1 cellular context compared by ENCODE assay signal in the genomic region with DNA sequence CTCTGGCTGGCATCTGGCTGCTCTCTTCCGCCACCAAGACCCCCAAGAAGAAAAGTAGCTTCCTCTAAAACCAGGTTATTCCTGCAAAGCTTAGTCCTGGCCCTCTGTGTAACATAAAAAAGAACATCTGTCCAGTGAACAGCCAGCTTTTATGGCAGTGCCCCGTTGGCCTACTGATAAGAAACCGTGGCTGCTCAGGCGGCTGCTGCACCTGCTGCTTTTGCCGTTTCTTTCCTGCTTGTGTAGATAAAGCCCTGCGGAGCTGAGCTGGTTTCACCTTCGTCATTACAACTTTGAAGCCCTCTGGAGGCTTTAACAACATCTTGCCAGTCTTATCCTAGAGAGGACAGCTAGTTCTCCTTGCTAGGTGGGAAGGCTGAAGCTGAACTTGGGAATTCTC.
A peak's percentile ranks its signal among the peaks of the same experiment; 100 is the strongest.
TF ChIP-seq lines count a peak whose summit lies in the region.

No MANE protein-coding gene starts in this region.

TF ChIP-seq in K562, 482 proteins besides CTCF, POLR2A, EP300 and RAD21 (continued from another document and continues in another):
- TF ChIP-seq, protein P1, sequence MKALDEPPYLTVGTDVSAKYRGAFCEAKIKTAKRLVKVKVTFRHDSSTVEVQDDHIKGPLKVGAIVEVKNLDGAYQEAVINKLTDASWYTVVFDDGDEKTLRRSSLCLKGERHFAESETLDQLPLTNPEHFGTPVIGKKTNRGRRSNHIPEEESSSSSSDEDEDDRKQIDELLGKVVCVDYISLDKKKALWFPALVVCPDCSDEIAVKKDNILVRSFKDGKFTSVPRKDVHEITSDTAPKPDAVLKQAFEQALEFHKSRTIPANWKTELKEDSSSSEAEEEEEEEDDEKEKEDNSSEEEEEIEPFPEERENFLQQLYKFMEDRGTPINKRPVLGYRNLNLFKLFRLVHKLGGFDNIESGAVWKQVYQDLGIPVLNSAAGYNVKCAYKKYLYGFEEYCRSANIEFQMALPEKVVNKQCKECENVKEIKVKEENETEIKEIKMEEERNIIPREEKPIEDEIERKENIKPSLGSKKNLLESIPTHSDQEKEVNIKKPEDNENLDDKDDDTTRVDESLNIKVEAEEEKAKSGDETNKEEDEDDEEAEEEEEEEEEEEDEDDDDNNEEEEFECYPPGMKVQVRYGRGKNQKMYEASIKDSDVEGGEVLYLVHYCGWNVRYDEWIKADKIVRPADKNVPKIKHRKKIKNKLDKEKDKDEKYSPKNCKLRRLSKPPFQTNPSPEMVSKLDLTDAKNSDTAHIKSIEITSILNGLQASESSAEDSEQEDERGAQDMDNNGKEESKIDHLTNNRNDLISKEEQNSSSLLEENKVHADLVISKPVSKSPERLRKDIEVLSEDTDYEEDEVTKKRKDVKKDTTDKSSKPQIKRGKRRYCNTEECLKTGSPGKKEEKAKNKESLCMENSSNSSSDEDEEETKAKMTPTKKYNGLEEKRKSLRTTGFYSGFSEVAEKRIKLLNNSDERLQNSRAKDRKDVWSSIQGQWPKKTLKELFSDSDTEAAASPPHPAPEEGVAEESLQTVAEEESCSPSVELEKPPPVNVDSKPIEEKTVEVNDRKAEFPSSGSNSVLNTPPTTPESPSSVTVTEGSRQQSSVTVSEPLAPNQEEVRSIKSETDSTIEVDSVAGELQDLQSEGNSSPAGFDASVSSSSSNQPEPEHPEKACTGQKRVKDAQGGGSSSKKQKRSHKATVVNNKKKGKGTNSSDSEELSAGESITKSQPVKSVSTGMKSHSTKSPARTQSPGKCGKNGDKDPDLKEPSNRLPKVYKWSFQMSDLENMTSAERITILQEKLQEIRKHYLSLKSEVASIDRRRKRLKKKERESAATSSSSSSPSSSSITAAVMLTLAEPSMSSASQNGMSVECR (CRISPR knock-in tag; IDR thresholded peaks at IDR 0.05), result no peak
- TF ChIP-seq SP1 (CRISPR knock-in tag; IDR thresholded peaks at IDR 0.05) (no peak), SMAD4 (CRISPR knock-in tag; conservative IDR thresholded peaks at IDR 0.05) (peak; percentile 92), TOE1 (IDR thresholded peaks at IDR 0.05; ENCODE audit: borderline replicate concordance) (0 out of 2 replicates have a peak, but pooled peaks have one; percentile 18), TOE1 (CRISPR knock-in tag; IDR thresholded peaks at IDR 0.05; ENCODE audit: borderline replicate concordance, low read depth) (no peak), ZFP30 (CRISPR knock-in tag; IDR thresholded peaks at IDR 0.05; ENCODE audit: borderline replicate concordance) (no peak), ZC3H11A (IDR thresholded peaks at IDR 0.05; ENCODE audit: low read depth, low read length) (no peak), TAF1 (IDR thresholded peaks at IDR 0.05; ENCODE audit: control insufficient read depth, extremely low read depth, insufficient read depth, low read length, severe bottlenecking) (peak; percentile 53), DPF2 (IDR thresholded peaks at IDR 0.05) (peak; percentile 94), MED1 (CRISPR knock-in tag; IDR thresholded peaks at IDR 0.05; ENCODE audit: borderline replicate concordance) (no peak), ZNF3 (CRISPR knock-in tag; IDR thresholded peaks at IDR 0.05) (no peak), SMAD3 (CRISPR knock-in tag; conservative IDR thresholded peaks at IDR 0.05) (0 out of 2 replicates have a peak, but pooled peaks have one; percentile 35), NCOR1 (IDR thresholded peaks at IDR 0.05) (peak; percentile 95), PML (IDR thresholded peaks at IDR 0.05; ENCODE audit: low read length) (peak; percentile 96), MYNN (IDR thresholded peaks at IDR 0.05) (peak; percentile 92), MYNN (CRISPR knock-in tag; IDR thresholded peaks at IDR 0.05) (no peak), RBM15 (IDR thresholded peaks at IDR 0.05; ENCODE audit: insufficient read depth, low read length) (no peak), GABPB2 (CRISPR knock-in tag; conservative IDR thresholded peaks at IDR 0.05) (no peak), ELF4 (CRISPR knock-in tag; IDR thresholded peaks at IDR 0.05) (no peak), RCOR1 (IDR thresholded peaks at IDR 0.05; ENCODE audit: borderline replicate concordance in 1 of 2, low read depth in 2 of 2, low read length in 2 of 2) (peak; percentile 80 to 86; a peak in 3 of 4 replicates), L3MBTL2 (IDR thresholded peaks at IDR 0.05) (peak; percentile 46; the same call in 1 of the 2 replicates)
- TF ChIP-seq, protein P2, sequence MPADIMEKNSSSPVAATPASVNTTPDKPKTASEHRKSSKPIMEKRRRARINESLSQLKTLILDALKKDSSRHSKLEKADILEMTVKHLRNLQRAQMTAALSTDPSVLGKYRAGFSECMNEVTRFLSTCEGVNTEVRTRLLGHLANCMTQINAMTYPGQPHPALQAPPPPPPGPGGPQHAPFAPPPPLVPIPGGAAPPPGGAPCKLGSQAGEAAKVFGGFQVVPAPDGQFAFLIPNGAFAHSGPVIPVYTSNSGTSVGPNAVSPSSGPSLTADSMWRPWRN (IDR thresholded peaks at IDR 0.05; ENCODE audit: low read depth), result 0 out of 2 replicates have a peak, but pooled peaks have one; percentile 33
- TF ChIP-seq, protein P3, sequence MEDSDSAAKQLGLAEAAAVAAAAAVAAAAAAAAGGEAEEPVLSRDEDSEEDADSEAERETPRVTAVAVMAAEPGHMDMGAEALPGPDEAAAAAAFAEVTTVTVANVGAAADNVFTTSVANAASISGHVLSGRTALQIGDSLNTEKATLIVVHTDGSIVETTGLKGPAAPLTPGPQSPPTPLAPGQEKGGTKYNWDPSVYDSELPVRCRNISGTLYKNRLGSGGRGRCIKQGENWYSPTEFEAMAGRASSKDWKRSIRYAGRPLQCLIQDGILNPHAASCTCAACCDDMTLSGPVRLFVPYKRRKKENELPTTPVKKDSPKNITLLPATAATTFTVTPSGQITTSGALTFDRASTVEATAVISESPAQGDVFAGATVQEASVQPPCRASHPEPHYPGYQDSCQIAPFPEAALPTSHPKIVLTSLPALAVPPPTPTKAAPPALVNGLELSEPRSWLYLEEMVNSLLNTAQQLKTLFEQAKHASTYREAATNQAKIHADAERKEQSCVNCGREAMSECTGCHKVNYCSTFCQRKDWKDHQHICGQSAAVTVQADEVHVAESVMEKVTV (CRISPR knock-in tag; IDR thresholded peaks at IDR 0.05), result no peak
- TF ChIP-seq, protein P4, sequence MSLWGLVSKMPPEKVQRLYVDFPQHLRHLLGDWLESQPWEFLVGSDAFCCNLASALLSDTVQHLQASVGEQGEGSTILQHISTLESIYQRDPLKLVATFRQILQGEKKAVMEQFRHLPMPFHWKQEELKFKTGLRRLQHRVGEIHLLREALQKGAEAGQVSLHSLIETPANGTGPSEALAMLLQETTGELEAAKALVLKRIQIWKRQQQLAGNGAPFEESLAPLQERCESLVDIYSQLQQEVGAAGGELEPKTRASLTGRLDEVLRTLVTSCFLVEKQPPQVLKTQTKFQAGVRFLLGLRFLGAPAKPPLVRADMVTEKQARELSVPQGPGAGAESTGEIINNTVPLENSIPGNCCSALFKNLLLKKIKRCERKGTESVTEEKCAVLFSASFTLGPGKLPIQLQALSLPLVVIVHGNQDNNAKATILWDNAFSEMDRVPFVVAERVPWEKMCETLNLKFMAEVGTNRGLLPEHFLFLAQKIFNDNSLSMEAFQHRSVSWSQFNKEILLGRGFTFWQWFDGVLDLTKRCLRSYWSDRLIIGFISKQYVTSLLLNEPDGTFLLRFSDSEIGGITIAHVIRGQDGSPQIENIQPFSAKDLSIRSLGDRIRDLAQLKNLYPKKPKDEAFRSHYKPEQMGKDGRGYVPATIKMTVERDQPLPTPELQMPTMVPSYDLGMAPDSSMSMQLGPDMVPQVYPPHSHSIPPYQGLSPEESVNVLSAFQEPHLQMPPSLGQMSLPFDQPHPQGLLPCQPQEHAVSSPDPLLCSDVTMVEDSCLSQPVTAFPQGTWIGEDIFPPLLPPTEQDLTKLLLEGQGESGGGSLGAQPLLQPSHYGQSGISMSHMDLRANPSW (CRISPR knock-in tag; IDR thresholded peaks at IDR 0.05), result 0 out of 2 replicates have a peak, but pooled peaks have one; percentile 73
- TF ChIP-seq, protein P5, sequence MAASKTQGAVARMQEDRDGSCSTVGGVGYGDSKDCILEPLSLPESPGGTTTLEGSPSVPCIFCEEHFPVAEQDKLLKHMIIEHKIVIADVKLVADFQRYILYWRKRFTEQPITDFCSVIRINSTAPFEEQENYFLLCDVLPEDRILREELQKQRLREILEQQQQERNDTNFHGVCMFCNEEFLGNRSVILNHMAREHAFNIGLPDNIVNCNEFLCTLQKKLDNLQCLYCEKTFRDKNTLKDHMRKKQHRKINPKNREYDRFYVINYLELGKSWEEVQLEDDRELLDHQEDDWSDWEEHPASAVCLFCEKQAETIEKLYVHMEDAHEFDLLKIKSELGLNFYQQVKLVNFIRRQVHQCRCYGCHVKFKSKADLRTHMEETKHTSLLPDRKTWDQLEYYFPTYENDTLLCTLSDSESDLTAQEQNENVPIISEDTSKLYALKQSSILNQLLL (CRISPR knock-in tag; IDR thresholded peaks at IDR 0.05; ENCODE audit: borderline replicate concordance), result no peak
- TF ChIP-seq, protein P6, sequence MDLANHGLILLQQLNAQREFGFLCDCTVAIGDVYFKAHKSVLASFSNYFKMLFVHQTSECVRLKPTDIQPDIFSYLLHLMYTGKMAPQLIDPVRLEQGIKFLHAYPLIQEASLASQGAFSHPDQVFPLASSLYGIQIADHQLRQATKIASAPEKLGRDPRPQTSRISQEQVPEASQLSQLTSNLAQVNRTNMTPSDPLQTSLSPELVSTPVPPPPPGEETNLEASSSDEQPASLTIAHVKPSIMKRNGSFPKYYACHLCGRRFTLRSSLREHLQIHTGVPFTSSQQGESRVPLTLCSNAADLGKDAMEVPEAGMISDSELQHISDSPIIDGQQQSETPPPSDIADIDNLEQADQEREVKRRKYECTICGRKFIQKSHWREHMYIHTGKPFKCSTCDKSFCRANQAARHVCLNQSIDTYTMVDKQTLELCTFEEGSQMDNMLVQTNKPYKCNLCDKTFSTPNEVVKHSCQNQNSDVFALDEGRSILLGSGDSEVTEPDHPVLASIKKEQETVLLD (IDR thresholded peaks at IDR 0.05), result peak; percentile 65; the same call in 1 of the 2 replicates
- TF ChIP-seq, protein P7, sequence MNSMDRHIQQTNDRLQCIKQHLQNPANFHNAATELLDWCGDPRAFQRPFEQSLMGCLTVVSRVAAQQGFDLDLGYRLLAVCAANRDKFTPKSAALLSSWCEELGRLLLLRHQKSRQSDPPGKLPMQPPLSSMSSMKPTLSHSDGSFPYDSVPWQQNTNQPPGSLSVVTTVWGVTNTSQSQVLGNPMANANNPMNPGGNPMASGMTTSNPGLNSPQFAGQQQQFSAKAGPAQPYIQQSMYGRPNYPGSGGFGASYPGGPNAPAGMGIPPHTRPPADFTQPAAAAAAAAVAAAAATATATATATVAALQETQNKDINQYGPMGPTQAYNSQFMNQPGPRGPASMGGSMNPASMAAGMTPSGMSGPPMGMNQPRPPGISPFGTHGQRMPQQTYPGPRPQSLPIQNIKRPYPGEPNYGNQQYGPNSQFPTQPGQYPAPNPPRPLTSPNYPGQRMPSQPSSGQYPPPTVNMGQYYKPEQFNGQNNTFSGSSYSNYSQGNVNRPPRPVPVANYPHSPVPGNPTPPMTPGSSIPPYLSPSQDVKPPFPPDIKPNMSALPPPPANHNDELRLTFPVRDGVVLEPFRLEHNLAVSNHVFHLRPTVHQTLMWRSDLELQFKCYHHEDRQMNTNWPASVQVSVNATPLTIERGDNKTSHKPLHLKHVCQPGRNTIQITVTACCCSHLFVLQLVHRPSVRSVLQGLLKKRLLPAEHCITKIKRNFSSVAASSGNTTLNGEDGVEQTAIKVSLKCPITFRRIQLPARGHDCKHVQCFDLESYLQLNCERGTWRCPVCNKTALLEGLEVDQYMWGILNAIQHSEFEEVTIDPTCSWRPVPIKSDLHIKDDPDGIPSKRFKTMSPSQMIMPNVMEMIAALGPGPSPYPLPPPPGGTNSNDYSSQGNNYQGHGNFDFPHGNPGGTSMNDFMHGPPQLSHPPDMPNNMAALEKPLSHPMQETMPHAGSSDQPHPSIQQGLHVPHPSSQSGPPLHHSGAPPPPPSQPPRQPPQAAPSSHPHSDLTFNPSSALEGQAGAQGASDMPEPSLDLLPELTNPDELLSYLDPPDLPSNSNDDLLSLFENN (IDR thresholded peaks at IDR 0.05; ENCODE audit: low read depth in 2 of 2, low read length in 2 of 2), result peak in 1 of 2 experiments; percentile 92; a peak in 2 of 4 replicates
- TF ChIP-seq, protein P8, sequence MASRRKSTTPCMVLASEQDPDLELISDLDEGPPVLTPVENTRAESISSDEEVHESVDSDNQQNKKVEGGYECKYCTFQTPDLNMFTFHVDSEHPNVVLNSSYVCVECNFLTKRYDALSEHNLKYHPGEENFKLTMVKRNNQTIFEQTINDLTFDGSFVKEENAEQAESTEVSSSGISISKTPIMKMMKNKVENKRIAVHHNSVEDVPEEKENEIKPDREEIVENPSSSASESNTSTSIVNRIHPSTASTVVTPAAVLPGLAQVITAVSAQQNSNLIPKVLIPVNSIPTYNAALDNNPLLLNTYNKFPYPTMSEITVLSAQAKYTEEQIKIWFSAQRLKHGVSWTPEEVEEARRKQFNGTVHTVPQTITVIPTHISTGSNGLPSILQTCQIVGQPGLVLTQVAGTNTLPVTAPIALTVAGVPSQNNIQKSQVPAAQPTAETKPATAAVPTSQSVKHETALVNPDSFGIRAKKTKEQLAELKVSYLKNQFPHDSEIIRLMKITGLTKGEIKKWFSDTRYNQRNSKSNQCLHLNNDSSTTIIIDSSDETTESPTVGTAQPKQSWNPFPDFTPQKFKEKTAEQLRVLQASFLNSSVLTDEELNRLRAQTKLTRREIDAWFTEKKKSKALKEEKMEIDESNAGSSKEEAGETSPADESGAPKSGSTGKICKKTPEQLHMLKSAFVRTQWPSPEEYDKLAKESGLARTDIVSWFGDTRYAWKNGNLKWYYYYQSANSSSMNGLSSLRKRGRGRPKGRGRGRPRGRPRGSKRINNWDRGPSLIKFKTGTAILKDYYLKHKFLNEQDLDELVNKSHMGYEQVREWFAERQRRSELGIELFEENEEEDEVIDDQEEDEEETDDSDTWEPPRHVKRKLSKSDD (conservative IDR thresholded peaks at IDR 0.05; ENCODE audit: low read length), result no peak
- TF ChIP-seq, protein P9, sequence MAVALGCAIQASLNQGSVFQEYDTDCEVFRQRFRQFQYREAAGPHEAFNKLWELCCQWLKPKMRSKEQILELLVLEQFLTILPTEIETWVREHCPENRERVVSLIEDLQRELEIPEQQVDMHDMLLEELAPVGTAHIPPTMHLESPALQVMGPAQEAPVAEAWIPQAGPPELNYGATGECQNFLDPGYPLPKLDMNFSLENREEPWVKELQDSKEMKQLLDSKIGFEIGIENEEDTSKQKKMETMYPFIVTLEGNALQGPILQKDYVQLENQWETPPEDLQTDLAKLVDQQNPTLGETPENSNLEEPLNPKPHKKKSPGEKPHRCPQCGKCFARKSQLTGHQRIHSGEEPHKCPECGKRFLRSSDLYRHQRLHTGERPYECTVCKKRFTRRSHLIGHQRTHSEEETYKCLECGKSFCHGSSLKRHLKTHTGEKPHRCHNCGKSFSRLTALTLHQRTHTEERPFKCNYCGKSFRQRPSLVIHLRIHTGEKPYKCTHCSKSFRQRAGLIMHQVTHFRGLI (CRISPR knock-in tag; IDR thresholded peaks at IDR 0.05), result no peak
- TF ChIP-seq, protein P10, sequence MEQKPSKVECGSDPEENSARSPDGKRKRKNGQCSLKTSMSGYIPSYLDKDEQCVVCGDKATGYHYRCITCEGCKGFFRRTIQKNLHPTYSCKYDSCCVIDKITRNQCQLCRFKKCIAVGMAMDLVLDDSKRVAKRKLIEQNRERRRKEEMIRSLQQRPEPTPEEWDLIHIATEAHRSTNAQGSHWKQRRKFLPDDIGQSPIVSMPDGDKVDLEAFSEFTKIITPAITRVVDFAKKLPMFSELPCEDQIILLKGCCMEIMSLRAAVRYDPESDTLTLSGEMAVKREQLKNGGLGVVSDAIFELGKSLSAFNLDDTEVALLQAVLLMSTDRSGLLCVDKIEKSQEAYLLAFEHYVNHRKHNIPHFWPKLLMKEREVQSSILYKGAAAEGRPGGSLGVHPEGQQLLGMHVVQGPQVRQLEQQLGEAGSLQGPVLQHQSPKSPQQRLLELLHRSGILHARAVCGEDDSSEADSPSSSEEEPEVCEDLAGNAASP (IDR thresholded peaks at IDR 0.05), result no peak
